14 cellular contexts compared by ENCODE assay signal in genomic region chr14:74570696-74571095, GRCh38. TPM values are rescaled to one million over a fixed set of nuclear protein-coding genes. Genes with fewer than 3 reads are reported as not detected.
DNase-seq lines count a peak whose midpoint lies in the region; ATAC-seq and TF ChIP-seq lines count a peak whose summit lies in the region.
"Had no signal": no experiment of that assay in that cellular context is flagged by ENCODE, and none has a peak within 500 bp of the region (broad histone marks: within the 10 kb centered on the region; RNA-seq: fewer than 3 reads in every experiment).

No MANE protein-coding gene starts in this region.

- no peaks in the 10 kb centered on the region for H3K9me2 ChIP-seq in hepatocyte (replicated peaks; ENCODE audit: insufficient read depth)

- no peak overlapping the region for H3K4me3 Mint-ChIP-seq in endothelial cell (ENCODE audit: unreplicated experiment)
- H3K4me3 Mint-ChIP-seq: activated CD8-positive, alpha-beta T cell treated with anti-CD3 and anti-CD28 coated beads for 36 hours had no signal

- H3K9me3 ChIP-seq in SJSA1 (replicated peaks) (no peaks in the 10 kb centered on the region), hepatocyte (ENCODE audit: low read depth) (no peaks in the 10 kb centered on the region)

- DNase-seq in SJSA1 (ENCODE audit: low read depth in 1 of 2, low spot score in 2 of 2) (no peak), hepatocyte (ENCODE audit: low spot score) (no peak), endothelial cell (ENCODE audit: low spot score) (no peak)
- no peak for DNase-seq in stimulated activated CD4-positive, alpha-beta T cell treated with anti-CD3 and anti-CD28 coated beads, Interleukin-12 subunit alpha, Interleukin-12 subunit beta, amount 100 ng/mL, for 4 hours
- DNase-seq: activated CD8-positive, alpha-beta T cell treated with anti-CD3 and anti-CD28 coated beads for 36 hours; COR-L47; GDM1; NCI-H1048; occipital lobe had no signal

- TF ChIP-seq CTCF in hepatocyte (IDR thresholded peaks at IDR 0.05; ENCODE audit: poor library complexity) (no peak), endothelial cell (IDR thresholded peaks at IDR 0.05; ENCODE audit: unreplicated experiment) (no peak)

- no peak overlapping the region for H3K27ac Mint-ChIP-seq in endothelial cell (ENCODE audit: unreplicated experiment)
- H3K27ac Mint-ChIP-seq: activated CD8-positive, alpha-beta T cell treated with anti-CD3 and anti-CD28 coated beads for 36 hours; activated T-helper 2 cell treated with anti-CD3 and anti-CD28 coated beads, Interferon-gamma antibody, Interleukin-2, Interleukin-4, amounts not matched to agents 10 μg/mL and 5 μg/mL and 100 μg/mL, durations not matched to agents 14 hours and 24 hours and 36 hours had no signal

- ATAC-seq in HG02759 (IDR thresholded peaks at IDR 0.05; ENCODE audit: unreplicated experiment) = no peak
- no peak for ATAC-seq in GM19463 (IDR thresholded peaks at IDR 0.05; ENCODE audit: unreplicated experiment)
- ATAC-seq: activated CD8-positive, alpha-beta T cell treated with anti-CD3 and anti-CD28 coated beads for 36 hours had no signal

- H3K36me3 Mint-ChIP-seq in endothelial cell (ENCODE audit: low read depth, unreplicated experiment) = no peaks in the 10 kb centered on the region

- peaks cover 6% of the 10 kb centered on the region for H3K27me3 Mint-ChIP-seq in endothelial cell (ENCODE audit: unreplicated experiment)

- H3K27ac ChIP-seq in ACC112 (ENCODE audit: low read depth, low read length) = peak overlapping the region; percentile 96
- peak overlapping the region; percentile 97 for H3K27ac ChIP-seq in SJSA1
- H3K27ac ChIP-seq in hepatocyte = peak overlapping the region; percentile 92
- H3K27ac ChIP-seq in skin epidermis = peak overlapping the region in 20 of 21 experiments; percentile 6 to 95 (median 84)

- H3K4me1 ChIP-seq in ACC112 (ENCODE audit: control insufficient read depth, insufficient read depth, low read length, unreplicated experiment) = peaks cover 83% of the 10 kb centered on the region
- H3K4me1 ChIP-seq in SJSA1 (replicated peaks) = peaks cover 51% of the 10 kb centered on the region
- H3K4me1 ChIP-seq in hepatocyte (ENCODE audit: insufficient read depth) = peaks cover 36% of the 10 kb centered on the region

- H3K4me2 ChIP-seq in hepatocyte = peak overlapping the region; percentile 27

- no peaks in the 10 kb centered on the region for H4K20me1 ChIP-seq in hepatocyte (ENCODE audit: insufficient read depth, poor library complexity, severe bottlenecking)

- H3K4me3 ChIP-seq in ACC112 (ENCODE audit: low read depth, low read length) (no peak overlapping the region), SJSA1 (no peak overlapping the region), hepatocyte (no peak overlapping the region), skin epidermis (no peak overlapping the region)

- H3K4me1 Mint-ChIP-seq in endothelial cell (ENCODE audit: unreplicated experiment) = peaks cover 2% of the 10 kb centered on the region

- H3K79me2 ChIP-seq in ACC112 (ENCODE audit: control insufficient read depth, insufficient read depth, low read length, unreplicated experiment) (peaks cover 13% of the 10 kb centered on the region), hepatocyte (no peaks in the 10 kb centered on the region)

- H3K36me3 ChIP-seq in ACC112 (ENCODE audit: insufficient read depth, low read length) (no peaks in the 10 kb centered on the region), SJSA1 (no peaks in the 10 kb centered on the region), hepatocyte (replicated peaks; ENCODE audit: insufficient read depth, low read depth) (no peaks in the 10 kb centered on the region)

- no peaks in the 10 kb centered on the region for H3K9me3 Mint-ChIP-seq in endothelial cell (ENCODE audit: unreplicated experiment)
- H3K9me3 Mint-ChIP-seq: activated CD8-positive, alpha-beta T cell treated with anti-CD3 and anti-CD28 coated beads for 36 hours; activated T-helper 2 cell treated with anti-CD3 and anti-CD28 coated beads, Interferon-gamma antibody, Interleukin-2, Interleukin-4, amounts not matched to agents 10 μg/mL and 5 μg/mL and 100 μg/mL, durations not matched to agents 14 hours and 24 hours and 36 hours had no signal

- no peaks in the 10 kb centered on the region for H3K27me3 ChIP-seq in ACC112 (ENCODE audit: insufficient read depth, low read length)
- no peaks in the 10 kb centered on the region for H3K27me3 ChIP-seq in SJSA1 (replicated peaks)
- no peaks in the 10 kb centered on the region for H3K27me3 ChIP-seq in hepatocyte

- H2AFZ ChIP-seq in ACC112 (ENCODE audit: low read length, unreplicated experiment) (no peak overlapping the region), hepatocyte (no peak overlapping the region)

- 82% methylated on average over 5 of the region's 5 CpGs for WGBS in hepatocyte (ENCODE audit: low lambda C conversion rate, missing lambda C conversion rate)

RNA-seq across cellular contexts. Expression of gene LTBP2, which starts 41.3 kb away (rescaled TPM):
- 1.3 and 2.2 TPM in 2 replicates for total RNA-seq in SJSA1 (2014; rRNA removed; shearing (Covaris generic))
- total RNA-seq in hepatocyte (3.0 and 8.6 TPM in 2 replicates), endothelial cell (ENCODE audit: unreplicated experiment) (1.9 TPM)
- 6.7 and 7.6 TPM in 2 replicates for polyA plus RNA-seq in hepatocyte
